1 cellular context compared by ENCODE assay signal in genomic region chr3:177772908-177773557, GRCh38.
TF ChIP-seq lines count a peak whose summit lies in the region.

No MANE protein-coding gene starts in this region.

TF ChIP-seq in GM23338, 12 proteins besides CTCF, POLR2A, EP300 and RAD21 (continued from another document):
- no peak for TF ChIP-seq EZH2phosphoT487 (IDR thresholded peaks at IDR 0.05; ENCODE audit: unreplicated experiment)
